8 cellular contexts compared by ENCODE assay signal in genomic region chr11:75429902-75430691, GRCh38. TPM values are rescaled to one million over a fixed set of nuclear protein-coding genes. Genes with fewer than 3 reads are reported as not detected.
DNase-seq lines count a peak whose midpoint lies in the region; TF ChIP-seq lines count a peak whose summit lies in the region.

No MANE protein-coding gene starts in this region.

- H3K36me3 ChIP-seq in BE2C (no peaks in the 10 kb centered on the region), neural cell (ENCODE audit: insufficient read depth, low read length) (peaks cover 6% of the 10 kb centered on the region), suprapubic skin (no peaks in the 10 kb centered on the region)

- H3K56ac ChIP-seq in H9 (ENCODE audit: insufficient read length, low read depth, low read length) = no peak overlapping the region

- peaks cover 16 to 24% of the 10 kb centered on the region in 2 experiments for H3K9me3 Mint-ChIP-seq in H9

- peaks cover 3 to 11% (median 8%) of the 10 kb centered on the region in 3 experiments; a peak in 6 of 7 replicates for H3K36me3 Mint-ChIP-seq in H9 (ENCODE audit: insufficient read depth in 1 of 3, low read depth in 3 of 3)

- H3K79me2 ChIP-seq in H9 (ENCODE audit: insufficient read depth, low read length) = no peaks in the 10 kb centered on the region
- H3K79me2 ChIP-seq in neural cell (replicated peaks; ENCODE audit: insufficient read depth, low read length) = no peaks in the 10 kb centered on the region

- H3K4me1 ChIP-seq in BE2C (peaks cover 3% of the 10 kb centered on the region; the same call in 1 of the 2 replicates), H9 (ENCODE audit: insufficient read depth, low read length) (peaks cover 3% of the 10 kb centered on the region; the same call in 1 of the 2 replicates), suprapubic skin (peaks cover 41% of the 10 kb centered on the region)

- no peak overlapping the region for H4K91ac ChIP-seq in H9 (ENCODE audit: insufficient read length, low read depth, low read length)

- H3K4ac ChIP-seq in H9 (ENCODE audit: low read depth, low read length) = no peak overlapping the region

- no peak overlapping the region for H4K5ac ChIP-seq in H9 (ENCODE audit: insufficient read length, low read depth, low read length)

- no peak for TF ChIP-seq RAD21 in neural cell (conservative IDR thresholded peaks at IDR 0.05)

- H3K18ac ChIP-seq in H9 (ENCODE audit: insufficient read length, low read depth, low read length) = no peak overlapping the region

- DNase-seq in BE2C (peak; percentile 77), H9 (peak; percentile 69), NOMO-1 treated with dmso at 0.1 percent for 144 hours (lab: John Stamatoyannopoulos, UW; ENCODE audit: unreplicated experiment) (peak; percentile 82), activated T-helper 1 cell treated with Interleukin-2 at 50 U/mL for 16 hours (ENCODE audit: low read depth) (peak; percentile 40), fibroblast of mammary gland (ENCODE audit: low read depth) (peak; percentile 58), suprapubic skin (ENCODE audit: low spot score in 2 of 2) (no peak), pons (ENCODE audit: low spot score) (no peak)

- H3K4me1 Mint-ChIP-seq in H9 = peaks cover 29% of the 10 kb centered on the region in 2 experiments

- H3K27me3 ChIP-seq in BE2C = peaks cover 36% of the 10 kb centered on the region
- H3K27me3 ChIP-seq in H9 (ENCODE audit: insufficient read depth, low read length) = peaks cover 41% of the 10 kb centered on the region
- peaks cover 27% of the 10 kb centered on the region for H3K27me3 ChIP-seq in neural cell (ENCODE audit: insufficient read depth, low read depth, low read length)
- H3K27me3 ChIP-seq in suprapubic skin = peaks cover 36% of the 10 kb centered on the region

- no peak overlapping the region for H2AK5ac ChIP-seq in H9 (ENCODE audit: insufficient read length, low read length)

- TF ChIP-seq EP300 in neural cell (conservative IDR thresholded peaks at IDR 0.05; ENCODE audit: poor library complexity, severe bottlenecking) (no peak), suprapubic skin (IDR thresholded peaks at IDR 0.05) (no peak)

- no peak overlapping the region for H3K23ac ChIP-seq in H9 (ENCODE audit: insufficient read length, low read depth, low read length)

- no peak overlapping the region for H2BK20ac ChIP-seq in H9 (ENCODE audit: low read depth, low read length, poor library complexity, severe bottlenecking)

- no peaks in the 10 kb centered on the region for H3K79me1 ChIP-seq in H9 (ENCODE audit: insufficient read depth, low read depth, low read length, poor library complexity, severe bottlenecking)

- no CpG with 5 or more reads among the region's 133 CpGs for WGBS in H9 (ENCODE audit: extremely low coverage, insufficient read length, low lambda C conversion rate)
- WGBS in suprapubic skin = 6% methylated on average over 28 of the region's 133 CpGs

- H3K9me2 ChIP-seq in neural cell (ENCODE audit: insufficient read depth, low read length) = no peaks in the 10 kb centered on the region

- peak overlapping the region; percentile 55 to 82 for H3K4me3 Mint-ChIP-seq in H9

- H3K9me3 ChIP-seq in BE2C (peaks cover 4% of the 10 kb centered on the region), H9 (ENCODE audit: control insufficient read depth, low read depth, low read length) (peaks cover 10% of the 10 kb centered on the region), neural cell (ENCODE audit: low read length) (no peaks in the 10 kb centered on the region), suprapubic skin (no peaks in the 10 kb centered on the region)

- peaks cover 6% of the 10 kb centered on the region for H3K23me2 ChIP-seq in H9 (ENCODE audit: insufficient read length, low read depth, low read length, poor library complexity, severe bottlenecking)

- H3K14ac ChIP-seq in H9 (ENCODE audit: insufficient read depth, low read length) = peak overlapping the region; percentile 64; the same call in 1 of the 2 replicates

- H4K20me1 ChIP-seq in H9 (ENCODE audit: control insufficient read depth, insufficient read depth, insufficient read length) = no peaks in the 10 kb centered on the region
- H4K20me1 ChIP-seq in neural cell (ENCODE audit: insufficient read depth) = no peaks in the 10 kb centered on the region

- no peak overlapping the region for H2BK120ac ChIP-seq in H9 (ENCODE audit: low read depth, low read length, poor library complexity, severe bottlenecking)

- H3T11ph ChIP-seq in H9 (ENCODE audit: low read length) = no peak overlapping the region

- TF ChIP-seq CTCF in BE2C (IDR thresholded peaks at IDR 0.05; ENCODE audit: low read depth, low read length) (no peak; the same call in 1 of the 2 replicates), H9 (conservative IDR thresholded peaks at IDR 0.05) (no peak; the same call in 2 of the 3 replicates), fibroblast of mammary gland (conservative IDR thresholded peaks at IDR 0.05; ENCODE audit: control insufficient read depth, insufficient read depth, low read depth, low read length) (no peak), neural cell (IDR thresholded peaks at IDR 0.05; ENCODE audit: poor library complexity, severe bottlenecking) (peak; percentile 44), suprapubic skin (IDR thresholded peaks at IDR 0.05) (no peak)

- 0 out of 7 replicates have a peak overlapping the region, but pooled peaks of 1 of the 3 experiments have one; percentile 40 for H3K27ac Mint-ChIP-seq in H9

- H3F3A ChIP-seq in neural cell (ENCODE audit: insufficient read depth, low read length, poor library complexity, severe bottlenecking) = no peaks in the 10 kb centered on the region

- no peak overlapping the region for H2BK15ac ChIP-seq in H9 (ENCODE audit: low read depth, low read length)

- TF ChIP-seq POLR2A in suprapubic skin (IDR thresholded peaks at IDR 0.05) = no peak

- H4K8ac ChIP-seq in H9 (replicated peaks; ENCODE audit: insufficient read length, low read depth, low read length) = no peak overlapping the region

- H2BK5ac ChIP-seq in H9 (ENCODE audit: insufficient read length, low read length) = no peak overlapping the region

- no peak overlapping the region for H3K27ac ChIP-seq in H9 (ENCODE audit: insufficient read length, low read depth, low read length)
- no peak overlapping the region for H3K27ac ChIP-seq in neural cell (ENCODE audit: low read length)
- peak overlapping the region; percentile 16 for H3K27ac ChIP-seq in suprapubic skin

- peaks cover 62% of the 10 kb centered on the region for H3K27me3 Mint-ChIP-seq in H9 (ENCODE audit: low read depth)

- H2BK12ac ChIP-seq in H9 (ENCODE audit: insufficient read length, low read depth, low read length) = no peak overlapping the region

- H2AFZ ChIP-seq in H9 (ENCODE audit: low read length) = no peak overlapping the region
- H2AFZ ChIP-seq in neural cell (ENCODE audit: low read depth, low read length) = no peak overlapping the region

- H3K4me2 ChIP-seq in H9 (ENCODE audit: insufficient read depth, insufficient read length, low read length) (peak overlapping the region; percentile 62), neural cell (ENCODE audit: low read length) (no peak overlapping the region)

- no peak overlapping the region for H3K9ac ChIP-seq in H9 (ENCODE audit: extremely low read depth, insufficient read length, low read length)
- peak overlapping the region; percentile 55 for H3K9ac ChIP-seq in neural cell (ENCODE audit: low read length)

- H3K4me3 ChIP-seq in BE2C (ENCODE audit: low read depth, low read length) (peak overlapping the region; percentile 43), fibroblast of mammary gland (ENCODE audit: control insufficient read depth, low read depth, low read length) (no peak overlapping the region), neural cell (ENCODE audit: low read length) (peak overlapping the region; percentile 63), suprapubic skin (peak overlapping the region; percentile 46)

TF ChIP-seq in neural cell, 6 proteins besides CTCF, POLR2A, EP300 and RAD21:
- TF ChIP-seq TAF1 (IDR thresholded peaks at IDR 0.05; ENCODE audit: low read depth) (no peak), MXI1 (conservative IDR thresholded peaks at IDR 0.05; ENCODE audit: poor library complexity, severe bottlenecking) (peak; percentile 70)

RNA-seq across cellular contexts. Expression of gene KLHL35, which starts 2.9 kb away (rescaled TPM):
- polyA plus RNA-seq in BE2C (2012; ENCODE audit: insufficient read depth, insufficient read length, low read depth) = 1.9 TPM
- total RNA-seq in H9 (2021) (0.72 and 0.83 TPM in 2 replicates), suprapubic skin (1 to 10 TPM in 3 of 4 donors, under 1 TPM in 1; 0.97 to 5.1 (median 2.1) TPM)
- 11.8 and 17.0 TPM in 2 replicates for polyA plus RNA-seq in neural cell
- 8.0 and 12.7 TPM in 2 replicates for polyA minus RNA-seq in neural cell

RNA-seq across cellular contexts. Expression of gene RPS3, which starts 30.8 kb away (rescaled TPM):
- 2,133 TPM for polyA plus RNA-seq in BE2C (2012; ENCODE audit: insufficient read depth, insufficient read length, low read depth)
- total RNA-seq in H9 (2021) (3,765 and 3,814 TPM in 2 replicates), suprapubic skin (1,000 to 10,000 TPM in 3 of 4 donors, 100 to 1,000 TPM in 1; 851 to 2,162 (median 1,899) TPM)
- 1,292 and 1,440 TPM in 2 replicates for polyA plus RNA-seq in neural cell
- 372 and 426 TPM in 2 replicates for polyA minus RNA-seq in neural cell

Comparison
In these comparisons a context has a peak if more than half of its experiments do, and no peak if none do; other contexts are left out.
1. DNase-seq: peak in BE2C (single experiment), H9 (single experiment), NOMO-1 treated with dmso at 0.1 percent for 144 hours (single experiment), activated T-helper 1 cell treated with Interleukin-2 at 50 U/mL for 16 hours (single experiment) and fibroblast of mammary gland (single experiment); none in suprapubic skin (0 of 2) and pons (single experiment).